Comparison of ENCODE assay signal across 26 cellular contexts in genomic region chr5:131774652-131775367, GRCh38.
DNase-seq lines count a peak whose midpoint lies in the region; ATAC-seq, FAIRE-seq and TF ChIP-seq lines count a peak whose summit lies in the region.
"Had no signal": no experiment of that assay in that cellular context is flagged by ENCODE, and none has a peak within 500 bp of the region (broad histone marks: within the 10 kb centered on the region; RNA-seq: fewer than 3 reads in every experiment).

No MANE protein-coding gene starts in this region.

- no peak for ATAC-seq in GM21360 (IDR thresholded peaks at IDR 0.05; ENCODE audit: unreplicated experiment)
- no peak for ATAC-seq in GM21447 (IDR thresholded peaks at IDR 0.05; ENCODE audit: unreplicated experiment)
- ATAC-seq: activated CD8-positive, alpha-beta T cell treated with anti-CD3 and anti-CD28 coated beads, Interleukin-2, amount 10 ng/mL, durations not matched to agents 7 days and 5 days had no signal

- FAIRE-seq in islet of Langerhans (lab: Jason Lieb, UNC), result peak; percentile 24
- FAIRE-seq: H1 had no signal

- H3K4me3 ChIP-seq in coronary artery, result no peak overlapping the region
- H3K4me3 ChIP-seq: colonic mucosa had no signal

- DNase-seq in NCI-H510A treated with DMSO at 0.1 percent for 48 hours (lab: John Stamatoyannopoulos, UW) (peak; percentile 53), NCI-H510A (lab: John Stamatoyannopoulos, UW) (no peak), NCI-H69 (lab: John Stamatoyannopoulos, UW) (peak; percentile 16), substantia nigra (lab: John Stamatoyannopoulos, UW) (no peak), coronary artery (ENCODE audit: low spot score) (no peak)
- DNase-seq: 8988T; activated CD4-positive, alpha-beta T cell treated with anti-CD3 and anti-CD28 coated beads for 4 hours; activated CD8-positive, alpha-beta T cell treated with anti-CD3 and anti-CD28 coated beads, Interleukin-2, amount 10 ng/mL, durations not matched to agents 7 days and 5 days; activated naive CD4-positive, alpha-beta T cell treated with anti-CD3 and anti-CD28 coated beads, Interleukin-2, amount 50 U/mL, for 16 hours; amniotic stem cell; colonic mucosa; DND-41; effector memory CD4-positive, alpha-beta T cell; GF-D8; glutamatergic neuron; NCI-H1092 treated with DMSO at 0.1 percent for 48 hours; NCI-H1694 treated with DMSO at 0.1 percent for 48 hours; NCI-H2171 treated with DMSO at 0.1 percent for 48 hours; SHP77; stimulated activated CD4-positive, alpha-beta T cell treated with anti-CD3 and anti-CD28 coated beads, Interleukin-15, amount 100 ng/mL, for 24 hours; stimulated activated CD4-positive, alpha-beta T cell treated with anti-CD3 and anti-CD28 coated beads, Interleukin-4, amount 100 ng/mL, for 4 hours; trophoblast cell had no signal

- H3K27ac ChIP-seq in substantia nigra (ENCODE audit: low read depth, low read length, poor library complexity, severe bottlenecking), result peak overlapping the region; percentile 73
- no peak overlapping the region for H3K27ac ChIP-seq in coronary artery
- H3K27ac ChIP-seq: colonic mucosa had no signal

- no peak for TF ChIP-seq CTCF in coronary artery (IDR thresholded peaks at IDR 0.05)

Comparison
In these comparisons a context has a peak if more than half of its experiments do, and no peak if none do; other contexts are left out.
1. DNase-seq: peak in NCI-H510A treated with DMSO at 0.1 percent for 48 hours (single experiment) and NCI-H69 (single experiment); none in NCI-H510A (single experiment), substantia nigra (0 of 49) and coronary artery (single experiment).